1 cellular context compared by ENCODE assay signal in genomic region chr5:10353241-10354047, GRCh38.
TF ChIP-seq lines count a peak whose summit lies in the region.

Gene MARCHF6, plus strand, starts transcription at chr5:10353695. Its CDS starts 204 bp downstream, at chr5:10353899.

TF ChIP-seq in GM23338, 12 proteins besides CTCF, POLR2A, EP300 and RAD21 (continued from another document):
- TF ChIP-seq ZNF462 (CRISPR knock-in tag; IDR thresholded peaks at IDR 0.05) = no peak
- TF ChIP-seq ETS1 (IDR thresholded peaks at IDR 0.05) = peak; percentile 65; the same call in 1 of the 2 replicates
- no peak for TF ChIP-seq REST (IDR thresholded peaks at IDR 0.05; ENCODE audit: unreplicated experiment)
